In the genomic region with DNA sequence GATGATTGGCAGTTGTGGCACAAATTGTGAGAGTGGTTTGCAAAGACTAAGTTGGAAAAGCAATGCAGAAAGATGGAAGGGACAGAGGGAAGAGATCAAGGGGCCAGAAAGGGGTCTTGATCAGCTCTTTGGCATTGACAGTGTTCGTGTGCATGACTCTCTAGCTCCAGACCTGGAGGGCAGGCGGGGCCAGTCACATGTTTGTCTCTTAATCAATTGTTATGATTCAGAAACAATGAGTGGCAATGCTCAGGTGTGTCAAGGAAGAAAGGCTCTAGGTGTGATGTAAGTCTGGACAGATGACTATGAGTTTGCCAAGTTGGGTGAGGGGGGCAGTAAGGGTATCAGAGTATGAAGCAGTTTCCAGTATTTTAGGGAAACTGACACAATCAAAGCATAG, we compare ENCODE assay signal across 29 cellular contexts.
"Had no signal": no experiment of that assay in that cellular context is flagged by ENCODE, and none has a peak within 500 bp of the region (broad histone marks: within the 10 kb centered on the region; RNA-seq: fewer than 3 reads in every experiment).

No MANE protein-coding gene starts in this region.

- H3K4me3 Mint-ChIP-seq: activated T-cell treated with anti-CD3 and anti-CD28 coated beads, Interleukin-2, amount 50 U/mL, for 72 hours; brain; T-helper 2 cell treated with Interferon-gamma antibody and Interleukin-4, amounts not matched to agents 5 μg/mL and 100 μg/mL, for 36 hours had no signal

- H3K27ac Mint-ChIP-seq: activated T-helper 2 cell treated with anti-CD3 and anti-CD28 coated beads, Interferon-gamma antibody, Interleukin-2, Interleukin-4, amounts not matched to agents 10 μg/mL and 5 μg/mL and 100 μg/mL, durations not matched to agents 14 hours and 24 hours and 36 hours; T-helper 2 cell treated with Interferon-gamma antibody and Interleukin-4, amounts not matched to agents 5 μg/mL and 100 μg/mL, for 36 hours had no signal

- H3K4me3 ChIP-seq: cardiac muscle cell, SJCRH30 had no signal

- H3K9me3 Mint-ChIP-seq: activated naive CD4-positive, alpha-beta T cell treated with anti-CD3 and anti-CD28 coated beads, Interleukin-2, amount 50 U/mL, for 72 hours; activated T-cell treated with anti-CD3 and anti-CD28 coated beads, Interleukin-2, amount 50 U/mL, for 72 hours; activated T-helper 2 cell treated with anti-CD3 and anti-CD28 coated beads, Interferon-gamma antibody, Interleukin-2, Interleukin-4, amounts not matched to agents 10 μg/mL and 5 μg/mL and 100 μg/mL, durations not matched to agents 14 hours and 24 hours and 36 hours; brain; T-helper 2 cell treated with Interferon-gamma antibody and Interleukin-4, amounts not matched to agents 5 μg/mL and 100 μg/mL, for 36 hours had no signal

- H3K27me3 Mint-ChIP-seq: brain had no signal

- ATAC-seq: activated CD4-positive, CD25-positive, alpha-beta regulatory T cell treated with anti-CD3 and anti-CD28 coated beads, Interleukin-2, amount 50 U/mL, for 24 hours; activated naive CD4-positive, alpha-beta T cell treated with anti-CD3 and anti-CD28 coated beads, Interleukin-2, amount 50 U/mL, for 72 hours; activated T-cell treated with anti-CD3 and anti-CD28 coated beads, Interleukin-2, amount 50 U/mL, for 72 hours; Panc1; Right ventricle myocardium inferior had no signal

- H3K36me3 Mint-ChIP-seq: activated naive CD4-positive, alpha-beta T cell treated with anti-CD3 and anti-CD28 coated beads, Interleukin-2, amount 50 U/mL, for 72 hours; brain had no signal

- DNase-seq: activated CD4-positive, alpha-beta T cell treated with anti-CD3 and anti-CD28 coated beads for 4 hours; activated CD4-positive, alpha-beta T cell treated with anti-CD3 and anti-CD28 coated beads, Interleukin-2, amount 50 U/mL, for 4 hours; activated CD8-positive, alpha-beta memory T cell treated with anti-CD3 and anti-CD28 coated beads, Interleukin-2, amount 50 U/mL, for 4 hours; activated naive CD4-positive, alpha-beta T cell; activated T-cell treated with anti-CD3 and anti-CD28 coated beads, Interleukin-2, amount 50 U/mL, for 72 hours; amygdala; IMR-90; Kasumi-1; KBM-7; NCI-H1105 treated with DMSO at 0.1 percent for 48 hours; NCI-H1436 treated with DMSO at 0.1 percent for 48 hours; NCI-H187; NCI-H2081; NCI-H510A treated with DMSO at 0.1 percent for 48 hours; NCI-H69; NK-92 treated with Interleukin-12 subunit alpha and Interleukin-12 subunit beta, amount 100 ng/mL, for 24 hours; OCI-M1; RPMI8226; SJCRH30; SK-N-SH; T-helper 1 cell had no signal
